ENCODE assay signal across 8 cellular contexts in genomic region chr17:81927653-81928496, GRCh38.
DNase-seq lines count a peak whose midpoint lies in the region; ATAC-seq lines count a peak whose summit lies in the region.

MAFG (minus strand) TSS chr17:81927735; CDS start chr17:81923185, 4,550 bp downstream.

- ATAC-seq in GM18907 (IDR thresholded peaks at IDR 0.05; ENCODE audit: unreplicated experiment) (peak; percentile 60), HG03342 (IDR thresholded peaks at IDR 0.05; ENCODE audit: unreplicated experiment) (peak; percentile 61)

- peak within 1 kb of the TSS; percentile 46 for H3K27ac ChIP-seq in caudate nucleus (ENCODE audit: low read depth, low read length)

- peak; percentile 96 for DNase-seq in AG08395 (ENCODE audit: low spot score)
- DNase-seq in NCI-H345 treated with DMSO at 0.1 percent for 48 hours (lab: John Stamatoyannopoulos, UW; ENCODE audit: unreplicated experiment) = peak; percentile 96
- DNase-seq in activated CD4-positive, CD25-positive, alpha-beta regulatory T cell (lab: John Stamatoyannopoulos, UW) = peak; percentile 75 to 80 (median 77)
- DNase-seq in caudate nucleus (lab: John Stamatoyannopoulos, UW) = peak in 58 of 61 donors; percentile 21 to 94 (median 84)
- DNase-seq in islet precursor cell = peak; percentile 98
- DNase-seq in stimulated activated CD4-positive, alpha-beta T cell treated with anti-CD3 and anti-CD28 coated beads, Interleukin-12 subunit alpha, Interleukin-12 subunit beta, amount 100 ng/mL, for 48 hours (ENCODE audit: low read depth in 2 of 3, low spot score in 1 of 3) = peak; percentile 76 to 84 (median 77)

Comparison
In these comparisons a context has a peak if more than half of its experiments do, and no peak if none do; other contexts are left out.
1. Peak in every context shown above with its lines: DNase-seq, ATAC-seq and H3K27ac ChIP-seq.